ENCODE assay signal across 2 cellular contexts in the genomic region with DNA sequence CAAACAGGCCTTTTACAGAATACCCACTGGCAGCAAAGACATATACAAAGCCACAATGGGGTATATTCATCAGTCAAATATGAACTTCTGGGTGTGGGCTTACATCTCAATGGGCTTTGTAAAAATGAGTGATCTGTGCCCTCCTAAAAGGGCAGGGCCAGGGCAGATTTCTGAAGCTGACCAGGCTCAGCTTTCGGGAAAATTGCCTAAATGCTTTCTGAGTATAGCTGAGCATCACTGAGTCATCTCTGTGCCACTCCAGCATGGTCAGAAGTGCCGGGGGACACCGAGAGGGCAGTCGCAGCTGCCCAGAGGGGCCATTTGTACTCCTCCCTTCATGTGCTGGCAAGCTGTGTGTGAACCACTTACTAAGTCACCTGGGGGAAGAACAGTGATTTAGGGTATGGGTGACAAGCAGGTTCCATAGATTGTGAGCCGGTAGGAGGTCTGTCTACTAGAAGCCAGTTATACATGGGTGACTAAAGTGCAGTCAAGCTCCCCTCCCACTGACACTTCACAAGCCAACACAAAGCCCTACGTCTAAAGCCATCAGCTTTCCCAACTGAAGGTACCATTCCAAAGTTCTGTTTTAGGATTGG.
A peak's percentile ranks its signal among the peaks of the same experiment; 100 is the strongest.
TF ChIP-seq lines count a peak whose summit lies in the region.

No MANE protein-coding gene starts in this region.

TF ChIP-seq in HCT116, 20 proteins besides CTCF, POLR2A, EP300 and RAD21:
- TF ChIP-seq EGR1 (IDR thresholded peaks at IDR 0.05; ENCODE audit: low read depth) (no peak), SRF (IDR thresholded peaks at IDR 0.05; ENCODE audit: low read depth) (no peak), ELF1 (IDR thresholded peaks at IDR 0.05; ENCODE audit: borderline replicate concordance, low read depth) (no peak), ZFX (IDR thresholded peaks at IDR 0.05) (no peak), SP1 (IDR thresholded peaks at IDR 0.05; ENCODE audit: low read depth) (no peak), CBX3 (IDR thresholded peaks at IDR 0.05; ENCODE audit: low read depth) (no peak), YY1 (IDR thresholded peaks at IDR 0.05; ENCODE audit: extremely low read depth, insufficient replicate concordance, low read depth, low read length) (no peak), JUND (IDR thresholded peaks at IDR 0.05) (0 out of 2 replicates have a peak, but pooled peaks have one; percentile 22), SIN3A (IDR thresholded peaks at IDR 0.05; ENCODE audit: low read depth) (no peak), ZNF274 (IDR thresholded peaks at IDR 0.05; ENCODE audit: low read depth, low read length) (no peak), EZH2phosphoT487 (IDR thresholded peaks at IDR 0.05; ENCODE audit: borderline replicate concordance) (no peak), CEBPB (IDR thresholded peaks at IDR 0.05; ENCODE audit: low read depth) (no peak), POLR2AphosphoS5 (IDR thresholded peaks at IDR 0.05; ENCODE audit: low read depth, low read length) (no peak), EZH2 (IDR thresholded peaks at IDR 0.05) (no peak), FOSL1 (IDR thresholded peaks at IDR 0.05; ENCODE audit: low read depth) (peak; percentile 27; the same call in 1 of the 2 replicates)
- TF ChIP-seq, protein P1, sequence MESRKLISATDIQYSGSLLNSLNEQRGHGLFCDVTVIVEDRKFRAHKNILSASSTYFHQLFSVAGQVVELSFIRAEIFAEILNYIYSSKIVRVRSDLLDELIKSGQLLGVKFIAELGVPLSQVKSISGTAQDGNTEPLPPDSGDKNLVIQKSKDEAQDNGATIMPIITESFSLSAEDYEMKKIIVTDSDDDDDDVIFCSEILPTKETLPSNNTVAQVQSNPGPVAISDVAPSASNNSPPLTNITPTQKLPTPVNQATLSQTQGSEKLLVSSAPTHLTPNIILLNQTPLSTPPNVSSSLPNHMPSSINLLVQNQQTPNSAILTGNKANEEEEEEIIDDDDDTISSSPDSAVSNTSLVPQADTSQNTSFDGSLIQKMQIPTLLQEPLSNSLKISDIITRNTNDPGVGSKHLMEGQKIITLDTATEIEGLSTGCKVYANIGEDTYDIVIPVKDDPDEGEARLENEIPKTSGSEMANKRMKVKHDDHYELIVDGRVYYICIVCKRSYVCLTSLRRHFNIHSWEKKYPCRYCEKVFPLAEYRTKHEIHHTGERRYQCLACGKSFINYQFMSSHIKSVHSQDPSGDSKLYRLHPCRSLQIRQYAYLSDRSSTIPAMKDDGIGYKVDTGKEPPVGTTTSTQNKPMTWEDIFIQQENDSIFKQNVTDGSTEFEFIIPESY (IDR thresholded peaks at IDR 0.05; ENCODE audit: extremely low read depth, insufficient replicate concordance, low read length) = no peak
- TF ChIP-seq, protein P2, sequence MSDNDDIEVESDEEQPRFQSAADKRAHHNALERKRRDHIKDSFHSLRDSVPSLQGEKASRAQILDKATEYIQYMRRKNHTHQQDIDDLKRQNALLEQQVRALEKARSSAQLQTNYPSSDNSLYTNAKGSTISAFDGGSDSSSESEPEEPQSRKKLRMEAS (IDR thresholded peaks at IDR 0.05) = no peak

TF ChIP-seq in HepG2, 621 proteins besides CTCF, POLR2A, EP300 and RAD21:
- TF ChIP-seq, protein P3, sequence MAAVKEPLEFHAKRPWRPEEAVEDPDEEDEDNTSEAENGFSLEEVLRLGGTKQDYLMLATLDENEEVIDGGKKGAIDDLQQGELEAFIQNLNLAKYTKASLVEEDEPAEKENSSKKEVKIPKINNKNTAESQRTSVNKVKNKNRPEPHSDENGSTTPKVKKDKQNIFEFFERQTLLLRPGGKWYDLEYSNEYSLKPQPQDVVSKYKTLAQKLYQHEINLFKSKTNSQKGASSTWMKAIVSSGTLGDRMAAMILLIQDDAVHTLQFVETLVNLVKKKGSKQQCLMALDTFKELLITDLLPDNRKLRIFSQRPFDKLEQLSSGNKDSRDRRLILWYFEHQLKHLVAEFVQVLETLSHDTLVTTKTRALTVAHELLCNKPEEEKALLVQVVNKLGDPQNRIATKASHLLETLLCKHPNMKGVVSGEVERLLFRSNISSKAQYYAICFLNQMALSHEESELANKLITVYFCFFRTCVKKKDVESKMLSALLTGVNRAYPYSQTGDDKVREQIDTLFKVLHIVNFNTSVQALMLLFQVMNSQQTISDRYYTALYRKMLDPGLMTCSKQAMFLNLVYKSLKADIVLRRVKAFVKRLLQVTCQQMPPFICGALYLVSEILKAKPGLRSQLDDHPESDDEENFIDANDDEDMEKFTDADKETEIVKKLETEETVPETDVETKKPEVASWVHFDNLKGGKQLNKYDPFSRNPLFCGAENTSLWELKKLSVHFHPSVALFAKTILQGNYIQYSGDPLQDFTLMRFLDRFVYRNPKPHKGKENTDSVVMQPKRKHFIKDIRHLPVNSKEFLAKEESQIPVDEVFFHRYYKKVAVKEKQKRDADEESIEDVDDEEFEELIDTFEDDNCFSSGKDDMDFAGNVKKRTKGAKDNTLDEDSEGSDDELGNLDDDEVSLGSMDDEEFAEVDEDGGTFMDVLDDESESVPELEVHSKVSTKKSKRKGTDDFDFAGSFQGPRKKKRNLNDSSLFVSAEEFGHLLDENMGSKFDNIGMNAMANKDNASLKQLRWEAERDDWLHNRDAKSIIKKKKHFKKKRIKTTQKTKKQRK (IDR thresholded peaks at IDR 0.05; ENCODE audit: low read length) = no peak
- TF ChIP-seq ZNF619 (CRISPR knock-in tag; IDR thresholded peaks at IDR 0.05) (no peak), REPIN1 (CRISPR knock-in tag; IDR thresholded peaks at IDR 0.05; ENCODE audit: borderline replicate concordance, low read depth) (no peak), NR2F2 (IDR thresholded peaks at IDR 0.05; ENCODE audit: borderline replicate concordance, low read depth) (no peak), ZNF431 (CRISPR knock-in tag; IDR thresholded peaks at IDR 0.05; ENCODE audit: borderline replicate concordance, low read depth) (no peak), BRD4 (CRISPR knock-in tag; IDR thresholded peaks at IDR 0.05) (no peak)
- TF ChIP-seq, protein P4, sequence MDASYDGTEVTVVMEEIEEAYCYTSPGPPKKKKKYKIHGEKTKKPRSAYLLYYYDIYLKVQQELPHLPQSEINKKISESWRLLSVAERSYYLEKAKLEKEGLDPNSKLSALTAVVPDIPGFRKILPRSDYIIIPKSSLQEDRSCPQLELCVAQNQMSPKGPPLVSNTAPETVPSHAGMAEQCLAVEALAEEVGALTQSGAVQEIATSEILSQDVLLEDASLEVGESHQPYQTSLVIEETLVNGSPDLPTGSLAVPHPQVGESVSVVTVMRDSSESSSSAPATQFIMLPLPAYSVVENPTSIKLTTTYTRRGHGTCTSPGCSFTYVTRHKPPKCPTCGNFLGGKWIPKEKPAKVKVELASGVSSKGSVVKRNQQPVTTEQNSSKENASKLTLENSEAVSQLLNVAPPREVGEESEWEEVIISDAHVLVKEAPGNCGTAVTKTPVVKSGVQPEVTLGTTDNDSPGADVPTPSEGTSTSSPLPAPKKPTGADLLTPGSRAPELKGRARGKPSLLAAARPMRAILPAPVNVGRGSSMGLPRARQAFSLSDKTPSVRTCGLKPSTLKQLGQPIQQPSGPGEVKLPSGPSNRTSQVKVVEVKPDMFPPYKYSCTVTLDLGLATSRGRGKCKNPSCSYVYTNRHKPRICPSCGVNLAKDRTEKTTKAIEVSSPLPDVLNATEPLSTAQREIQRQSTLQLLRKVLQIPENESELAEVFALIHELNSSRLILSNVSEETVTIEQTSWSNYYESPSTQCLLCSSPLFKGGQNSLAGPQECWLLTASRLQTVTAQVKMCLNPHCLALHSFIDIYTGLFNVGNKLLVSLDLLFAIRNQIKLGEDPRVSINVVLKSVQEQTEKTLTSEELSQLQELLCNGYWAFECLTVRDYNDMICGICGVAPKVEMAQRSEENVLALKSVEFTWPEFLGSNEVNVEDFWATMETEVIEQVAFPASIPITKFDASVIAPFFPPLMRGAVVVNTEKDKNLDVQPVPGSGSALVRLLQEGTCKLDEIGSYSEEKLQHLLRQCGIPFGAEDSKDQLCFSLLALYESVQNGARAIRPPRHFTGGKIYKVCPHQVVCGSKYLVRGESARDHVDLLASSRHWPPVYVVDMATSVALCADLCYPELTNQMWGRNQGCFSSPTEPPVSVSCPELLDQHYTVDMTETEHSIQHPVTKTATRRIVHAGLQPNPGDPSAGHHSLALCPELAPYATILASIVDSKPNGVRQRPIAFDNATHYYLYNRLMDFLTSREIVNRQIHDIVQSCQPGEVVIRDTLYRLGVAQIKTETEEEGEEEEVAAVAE (CRISPR knock-in tag; IDR thresholded peaks at IDR 0.05; ENCODE audit: borderline replicate concordance) = no peak
- TF ChIP-seq, protein P5, sequence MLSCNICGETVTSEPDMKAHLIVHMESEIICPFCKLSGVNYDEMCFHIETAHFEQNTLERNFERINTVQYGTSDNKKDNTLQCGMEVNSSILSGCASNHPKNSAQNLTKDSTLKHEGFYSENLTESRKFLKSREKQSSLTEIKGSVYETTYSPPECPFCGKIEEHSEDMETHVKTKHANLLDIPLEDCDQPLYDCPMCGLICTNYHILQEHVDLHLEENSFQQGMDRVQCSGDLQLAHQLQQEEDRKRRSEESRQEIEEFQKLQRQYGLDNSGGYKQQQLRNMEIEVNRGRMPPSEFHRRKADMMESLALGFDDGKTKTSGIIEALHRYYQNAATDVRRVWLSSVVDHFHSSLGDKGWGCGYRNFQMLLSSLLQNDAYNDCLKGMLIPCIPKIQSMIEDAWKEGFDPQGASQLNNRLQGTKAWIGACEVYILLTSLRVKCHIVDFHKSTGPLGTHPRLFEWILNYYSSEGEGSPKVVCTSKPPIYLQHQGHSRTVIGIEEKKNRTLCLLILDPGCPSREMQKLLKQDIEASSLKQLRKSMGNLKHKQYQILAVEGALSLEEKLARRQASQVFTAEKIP (CRISPR knock-in tag; IDR thresholded peaks at IDR 0.05; ENCODE audit: borderline replicate concordance) = no peak
- TF ChIP-seq, protein P6, sequence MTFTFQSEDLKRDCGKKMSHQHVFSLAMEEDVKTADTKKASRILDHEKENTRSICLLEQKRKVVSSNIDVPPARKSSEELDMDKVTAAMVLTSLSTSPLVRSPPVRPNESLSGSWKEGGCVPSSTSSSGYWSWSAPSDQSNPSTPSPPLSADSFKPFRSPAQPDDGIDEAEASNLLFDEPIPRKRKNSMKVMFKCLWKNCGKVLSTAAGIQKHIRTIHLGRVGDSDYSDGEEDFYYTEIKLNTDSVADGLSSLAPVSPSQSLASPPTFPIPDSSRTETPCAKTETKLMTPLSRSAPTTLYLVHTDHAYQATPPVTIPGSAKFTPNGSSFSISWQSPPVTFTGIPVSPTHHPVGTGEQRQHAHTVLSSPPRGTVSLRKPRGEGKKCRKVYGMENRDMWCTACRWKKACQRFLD (CRISPR knock-in tag; IDR thresholded peaks at IDR 0.05; ENCODE audit: borderline replicate concordance) = no peak
- TF ChIP-seq, protein P7, sequence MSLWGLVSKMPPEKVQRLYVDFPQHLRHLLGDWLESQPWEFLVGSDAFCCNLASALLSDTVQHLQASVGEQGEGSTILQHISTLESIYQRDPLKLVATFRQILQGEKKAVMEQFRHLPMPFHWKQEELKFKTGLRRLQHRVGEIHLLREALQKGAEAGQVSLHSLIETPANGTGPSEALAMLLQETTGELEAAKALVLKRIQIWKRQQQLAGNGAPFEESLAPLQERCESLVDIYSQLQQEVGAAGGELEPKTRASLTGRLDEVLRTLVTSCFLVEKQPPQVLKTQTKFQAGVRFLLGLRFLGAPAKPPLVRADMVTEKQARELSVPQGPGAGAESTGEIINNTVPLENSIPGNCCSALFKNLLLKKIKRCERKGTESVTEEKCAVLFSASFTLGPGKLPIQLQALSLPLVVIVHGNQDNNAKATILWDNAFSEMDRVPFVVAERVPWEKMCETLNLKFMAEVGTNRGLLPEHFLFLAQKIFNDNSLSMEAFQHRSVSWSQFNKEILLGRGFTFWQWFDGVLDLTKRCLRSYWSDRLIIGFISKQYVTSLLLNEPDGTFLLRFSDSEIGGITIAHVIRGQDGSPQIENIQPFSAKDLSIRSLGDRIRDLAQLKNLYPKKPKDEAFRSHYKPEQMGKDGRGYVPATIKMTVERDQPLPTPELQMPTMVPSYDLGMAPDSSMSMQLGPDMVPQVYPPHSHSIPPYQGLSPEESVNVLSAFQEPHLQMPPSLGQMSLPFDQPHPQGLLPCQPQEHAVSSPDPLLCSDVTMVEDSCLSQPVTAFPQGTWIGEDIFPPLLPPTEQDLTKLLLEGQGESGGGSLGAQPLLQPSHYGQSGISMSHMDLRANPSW (CRISPR knock-in tag; IDR thresholded peaks at IDR 0.05; ENCODE audit: borderline replicate concordance) = no peak
